8 cellular contexts compared by ENCODE assay signal in the genomic region with DNA sequence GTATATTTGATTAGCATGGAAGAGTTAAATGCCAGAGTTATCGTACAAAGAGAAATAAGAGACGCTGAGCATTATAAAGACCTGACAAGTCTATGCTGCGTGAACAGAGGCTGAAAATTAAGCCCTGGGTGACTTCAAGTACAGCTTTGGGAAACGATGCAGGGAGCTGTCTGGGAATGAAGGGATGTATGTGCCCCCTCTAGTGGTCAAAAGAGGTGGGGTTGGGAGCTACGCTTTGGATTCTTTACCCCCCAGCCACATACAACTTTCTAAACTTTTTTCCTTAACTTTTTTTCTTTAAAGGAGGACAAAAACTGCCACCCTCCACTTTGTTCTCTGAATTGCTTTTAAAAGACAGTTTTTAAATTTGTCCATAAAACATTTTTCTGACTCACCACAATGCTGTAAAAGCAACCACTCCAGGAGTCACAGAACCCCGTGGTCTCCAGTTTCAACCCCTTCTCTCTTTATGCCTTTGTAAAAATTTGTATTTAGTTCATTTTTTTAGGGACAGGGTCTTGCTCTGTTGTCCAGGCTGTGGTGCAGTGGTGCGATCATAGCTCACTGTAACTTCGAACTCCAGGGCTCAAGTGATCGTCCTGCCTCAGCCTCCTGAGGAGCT.
DNase-seq lines count a peak whose midpoint lies in the region; ATAC-seq and TF ChIP-seq lines count a peak whose summit lies in the region.

No MANE protein-coding gene starts in this region.

- no peak overlapping the region for H3K27ac ChIP-seq in RWPE1

- TF ChIP-seq CTCF in RWPE1 (conservative IDR thresholded peaks at IDR 0.05; ENCODE audit: low read depth) (peak; percentile 88), epithelial cell of esophagus (IDR thresholded peaks at IDR 0.05; ENCODE audit: insufficient read depth, low read depth, low read length, missing control alignments) (peak; percentile 88)

- POLR2A ChIA-PET in RWPE1 (lab: Yijun Ruan, JAX; ENCODE audit: low non-redundant PET) = no interaction called here

- DNase-seq in NCI-H2081 (lab: John Stamatoyannopoulos, UW) (peak; percentile 44 to 45), NCI-H2081 treated with DMSO at 0.1 percent for 48 hours (lab: John Stamatoyannopoulos, UW) (no peak), HS-27A (ENCODE audit: low read depth) (peak; percentile 15), RWPE1 (ENCODE audit: low spot score) (peak; percentile 80), epithelial cell of esophagus (ENCODE audit: low read depth) (peak; percentile 69), midbrain (lab: John Stamatoyannopoulos, UW) (peak; percentile 69)
- no peak for DNase-seq in activated CD4-positive, CD25-positive, alpha-beta regulatory T cell treated with anti-CD3 and anti-CD28 coated beads, Interleukin-2, amount 50 U/mL, for 72 hours

- no peak overlapping the region for H3K4me3 ChIP-seq in epithelial cell of esophagus (ENCODE audit: low read length)

- CTCF ChIA-PET in RWPE1 (lab: Yijun Ruan, JAX) = interaction anchor here (0.6 to 1.1 kb wide), 15 partner anchors 9 to 290 kb away, joined by 3 to 8 read pairs (median 3); no protein-coding TSS in a partner anchor

- ATAC-seq in HG02840 (IDR thresholded peaks at IDR 0.05; ENCODE audit: low FRiP score, unreplicated experiment) = no peak

Comparison
In these comparisons a context has a peak if more than half of its experiments do, and no peak if none do; other contexts are left out.
1. DNase-seq: peak in NCI-H2081 (2 of 2), HS-27A (single experiment), RWPE1 (single experiment), epithelial cell of esophagus (single experiment) and midbrain (single experiment); none in NCI-H2081 treated with DMSO at 0.1 percent for 48 hours (single experiment) and activated CD4-positive, CD25-positive, alpha-beta regulatory T cell treated with anti-CD3 and anti-CD28 coated beads, Interleukin-2, amount 50 U/mL, for 72 hours (single experiment).